Comparison of ENCODE assay signal across 8 cellular contexts in the genomic region with DNA sequence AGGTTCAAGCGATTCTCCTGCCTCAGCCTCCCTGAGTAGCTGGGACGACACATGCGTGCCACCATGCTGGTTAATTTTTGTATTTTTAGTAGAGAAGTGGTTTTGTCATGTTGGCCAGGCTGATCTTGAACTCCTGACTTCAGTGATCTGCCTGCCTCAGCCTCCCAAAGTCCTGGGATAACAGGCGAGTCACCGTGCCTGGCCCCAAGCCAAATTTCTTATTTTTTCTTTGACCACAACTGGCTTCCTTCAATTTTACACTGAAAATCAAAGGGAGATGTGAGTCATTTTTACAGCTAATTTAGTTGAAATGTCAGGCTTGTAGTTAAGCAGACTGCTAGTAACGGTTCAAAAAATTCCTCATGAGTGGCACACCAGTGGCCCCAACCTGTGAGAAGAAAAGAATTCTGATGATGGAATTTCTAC. TPM values are rescaled to one million over a fixed set of nuclear protein-coding genes. Genes with fewer than 3 reads are reported as not detected.
DNase-seq lines count a peak whose midpoint lies in the region; ATAC-seq, FAIRE-seq and TF ChIP-seq lines count a peak whose summit lies in the region.

No MANE protein-coding gene starts in this region.

- ATAC-seq in SK-N-SH treated with all-trans-retinoic acid at 6 μM for 48 hours (peak; percentile 85), HG02759 (IDR thresholded peaks at IDR 0.05; ENCODE audit: unreplicated experiment) (no peak)

- peak; percentile 92 for DNase-seq in HCEC 1CT
- DNase-seq in endothelial cell of umbilical vein (ENCODE audit: low read depth, low spot score), result peak; percentile 93
- DNase-seq in stimulated activated CD4-positive, alpha-beta T cell treated with anti-CD3 and anti-CD28 coated beads, Interleukin-2, amount 100 ng/mL, for 48 hours, result peak; percentile 34 to 60
- DNase-seq in NCI-H2107 (lab: John Stamatoyannopoulos, UW), result no peak
- DNase-seq in effector CD8-positive, alpha-beta T cell (lab: John Stamatoyannopoulos, UW), result no peak
- DNase-seq in esophagus muscularis mucosa (ENCODE audit: extremely low spot score), result no peak

- peaks cover 76% of the 10 kb centered on the region for H3K79me2 ChIP-seq in endothelial cell of umbilical vein (ENCODE audit: control insufficient read depth, insufficient read depth, low read length)

- no peak for TF ChIP-seq POLR2A in endothelial cell of umbilical vein (IDR thresholded peaks at IDR 0.05; ENCODE audit: low read depth, low read length)
- no peak for TF ChIP-seq POLR2A in esophagus muscularis mucosa (IDR thresholded peaks at IDR 0.05; ENCODE audit: low read depth)

- TF ChIP-seq EP300 in esophagus muscularis mucosa (IDR thresholded peaks at IDR 0.05), result no peak

- H3K4me2 ChIP-seq in endothelial cell of umbilical vein (ENCODE audit: insufficient read depth, low read length), result peak overlapping the region; percentile 27

- H2AFZ ChIP-seq in endothelial cell of umbilical vein (ENCODE audit: low read depth, low read length), result no peak overlapping the region

- dilution Hi-C loops in endothelial cell of umbilical vein (cut with MboI; ENCODE audit: extremely low pct_ligation_motif_present, low sequenced_read_pairs), result no loop called here

- peak overlapping the region; percentile 84 for H3K27ac ChIP-seq in endothelial cell of umbilical vein (ENCODE audit: insufficient read depth, low read depth, low read length)
- peak overlapping the region in 2 of 4 donors; percentile 29 to 46 for H3K27ac ChIP-seq in esophagus muscularis mucosa (replicated peaks in 1 of 4)

- FAIRE-seq in endothelial cell of umbilical vein (lab: Jason Lieb, UNC), result peak; percentile 92

- no peaks in the 10 kb centered on the region for H3K9me3 ChIP-seq in endothelial cell of umbilical vein (replicated peaks; ENCODE audit: control insufficient read depth, insufficient read depth, low read length)
- no peaks in the 10 kb centered on the region for H3K9me3 ChIP-seq in esophagus muscularis mucosa

- WGBS in esophagus muscularis mucosa, result 59% methylated on average over 6 of the region's 6 CpGs

- H3K4me1 ChIP-seq in endothelial cell of umbilical vein (ENCODE audit: control insufficient read depth, extremely low read depth, insufficient read depth, low read length) (peaks cover 16% of the 10 kb centered on the region), esophagus muscularis mucosa (peaks cover 11 to 50% (median 40%) of the 10 kb centered on the region in 4 donors)

- H3K9ac ChIP-seq in endothelial cell of umbilical vein (replicated peaks; ENCODE audit: extremely low read depth, insufficient read depth, low read length), result no peak overlapping the region

- H3K4me3 ChIP-seq in endothelial cell of umbilical vein (replicated peaks in 1 of 3; ENCODE audit: insufficient read depth in 1 of 3, low read depth in 1 of 3, low read length in 3 of 3) (no peak overlapping the region), esophagus muscularis mucosa (no peak overlapping the region)

- no peaks in the 10 kb centered on the region for H3K9me1 ChIP-seq in endothelial cell of umbilical vein (replicated peaks; ENCODE audit: control insufficient read depth, extremely low read depth, insufficient read depth, low read length)

- TF ChIP-seq CTCF in endothelial cell of umbilical vein (IDR thresholded peaks at IDR 0.05; ENCODE audit: extremely low read depth in 1 of 2, insufficient read depth in 1 of 2, low read depth in 1 of 2, low read length in 2 of 2) (no peak), esophagus muscularis mucosa (IDR thresholded peaks at IDR 0.05) (no peak)

- CTCF ChIA-PET in endothelial cell of umbilical vein (lab: Charles Lee), result interaction anchor here (1.2 to 1.7 kb wide), 3 partner anchors 8 to 10 kb away, joined by 3 to 10 read pairs (median 5); a partner anchor contains a TSS

- no TSS peak for BruUV-seq in endothelial cell of umbilical vein (replicated peaks; lab: Mats Ljungman, UMichigan)

- POLR2A ChIA-PET in endothelial cell of umbilical vein (lab: Charles Lee), result interaction anchor here (0.7 to 0.9 kb wide), 2 partner anchors 26 to 351 kb away, joined by 3 to 4 read pairs; no protein-coding TSS in a partner anchor

- intact Hi-C loops in endothelial cell of umbilical vein (cut with micrococcal nuclease), result no loop called here
- intact Hi-C loops in esophagus muscularis mucosa (cut with DNase I), result no loop called here

- H3K27me3 ChIP-seq in endothelial cell of umbilical vein (ENCODE audit: control insufficient read depth in 2 of 2, insufficient read depth in 2 of 2, low read length in 2 of 2), result no peaks in the 10 kb centered on the region
- H3K27me3 ChIP-seq in esophagus muscularis mucosa, result no peaks in the 10 kb centered on the region

- H3K36me3 ChIP-seq in endothelial cell of umbilical vein (ENCODE audit: control insufficient read depth in 2 of 2, extremely low read depth in 1 of 2, insufficient read depth in 2 of 2, low read length in 2 of 2) (no peaks in the 10 kb centered on the region), esophagus muscularis mucosa (peaks cover 0 to 9% (median 3%) of the 10 kb centered on the region in 4 donors)

- H4K20me1 ChIP-seq in endothelial cell of umbilical vein (replicated peaks; ENCODE audit: control insufficient read depth, extremely low read depth, insufficient read depth, low read length), result peaks cover 2% of the 10 kb centered on the region

TF ChIP-seq in SK-N-SH treated with all-trans-retinoic acid at 6 μM for 48 hours, 23 proteins besides CTCF, POLR2A, EP300 and RAD21:
- TF ChIP-seq TOX (CRISPR knock-in tag; IDR thresholded peaks at IDR 0.05; ENCODE audit: borderline replicate concordance) (peak; percentile 36; the same call in 1 of the 2 replicates), ISL1 (CRISPR knock-in tag; IDR thresholded peaks at IDR 0.05) (peak; percentile 72), ZNF8 (CRISPR knock-in tag; IDR thresholded peaks at IDR 0.05) (no peak), ZC3H10 (CRISPR knock-in tag; IDR thresholded peaks at IDR 0.05) (peak; percentile 23; the same call in 1 of the 2 replicates), TCF4 (CRISPR knock-in tag; IDR thresholded peaks at IDR 0.05; ENCODE audit: borderline replicate concordance) (0 out of 2 replicates have a peak, but pooled peaks have one; percentile 12)
- TF ChIP-seq, protein P1, sequence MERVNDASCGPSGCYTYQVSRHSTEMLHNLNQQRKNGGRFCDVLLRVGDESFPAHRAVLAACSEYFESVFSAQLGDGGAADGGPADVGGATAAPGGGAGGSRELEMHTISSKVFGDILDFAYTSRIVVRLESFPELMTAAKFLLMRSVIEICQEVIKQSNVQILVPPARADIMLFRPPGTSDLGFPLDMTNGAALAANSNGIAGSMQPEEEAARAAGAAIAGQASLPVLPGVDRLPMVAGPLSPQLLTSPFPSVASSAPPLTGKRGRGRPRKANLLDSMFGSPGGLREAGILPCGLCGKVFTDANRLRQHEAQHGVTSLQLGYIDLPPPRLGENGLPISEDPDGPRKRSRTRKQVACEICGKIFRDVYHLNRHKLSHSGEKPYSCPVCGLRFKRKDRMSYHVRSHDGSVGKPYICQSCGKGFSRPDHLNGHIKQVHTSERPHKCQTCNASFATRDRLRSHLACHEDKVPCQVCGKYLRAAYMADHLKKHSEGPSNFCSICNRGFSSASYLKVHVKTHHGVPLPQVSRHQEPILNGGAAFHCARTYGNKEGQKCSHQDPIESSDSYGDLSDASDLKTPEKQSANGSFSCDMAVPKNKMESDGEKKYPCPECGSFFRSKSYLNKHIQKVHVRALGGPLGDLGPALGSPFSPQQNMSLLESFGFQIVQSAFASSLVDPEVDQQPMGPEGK (CRISPR knock-in tag; IDR thresholded peaks at IDR 0.05; ENCODE audit: borderline replicate concordance), result peak; percentile 76; the same call in 1 of the 2 replicates

TF ChIP-seq in endothelial cell of umbilical vein, 7 proteins besides CTCF, POLR2A, EP300 and RAD21:
- TF ChIP-seq JUN (IDR thresholded peaks at IDR 0.05; ENCODE audit: borderline replicate concordance, insufficient read depth, insufficient read length, low read depth) (peak; percentile 59), FOS (IDR thresholded peaks at IDR 0.05; ENCODE audit: borderline replicate concordance, insufficient read depth, low read length) (peak; percentile 76), EZH2 (IDR thresholded peaks at IDR 0.05; ENCODE audit: borderline replicate concordance, low read depth, low read length, severe bottlenecking) (no peak)
TF ChIP-seq in endothelial cell of umbilical vein: peak in this region for 2.

RNA-seq across cellular contexts. Expression of a gene that starts 7.8 kb away (rescaled TPM):
- total RNA-seq in endothelial cell of umbilical vein, result 33.2 and 37.1 TPM in 2 replicates
- polyA plus RNA-seq in endothelial cell of umbilical vein, result 16.4 TPM in 2 replicates
- polyA plus RNA-seq in endothelial cell of umbilical vein (2011; cell fraction: cytosol; rRNA removed), result 17.3 and 20.8 TPM in 2 replicates
- polyA plus RNA-seq in endothelial cell of umbilical vein (2011; cell fraction: nucleus; rRNA removed), result 46.5 and 50.9 TPM in 2 replicates
- 21.5 and 22.2 TPM in 2 replicates for polyA plus RNA-seq in endothelial cell of umbilical vein (2012)
- 36.3 and 38.8 TPM in 2 replicates for polyA minus RNA-seq in endothelial cell of umbilical vein
- polyA minus RNA-seq in endothelial cell of umbilical vein (2011; cell fraction: cytosol; rRNA and poly(A)+ RNA removed), result 19.4 TPM
- polyA minus RNA-seq in endothelial cell of umbilical vein (2011; cell fraction: nucleus; rRNA and poly(A)+ RNA removed), result 55.5 and 68.0 TPM in 2 replicates
- 10 to 100 TPM; 40.3 to 70.8 (median 58.5) TPM for total RNA-seq in esophagus muscularis mucosa

Comparison
In these comparisons a context has a peak if more than half of its experiments do, and no peak if none do; other contexts are left out.
1. DNase-seq: peak in HCEC 1CT (single experiment), endothelial cell of umbilical vein (single experiment) and stimulated activated CD4-positive, alpha-beta T cell treated with anti-CD3 and anti-CD28 coated beads, Interleukin-2, amount 100 ng/mL, for 48 hours (2 of 2); none in NCI-H2107 (single experiment), effector CD8-positive, alpha-beta T cell (single experiment) and esophagus muscularis mucosa (single experiment).